In the genomic region with DNA sequence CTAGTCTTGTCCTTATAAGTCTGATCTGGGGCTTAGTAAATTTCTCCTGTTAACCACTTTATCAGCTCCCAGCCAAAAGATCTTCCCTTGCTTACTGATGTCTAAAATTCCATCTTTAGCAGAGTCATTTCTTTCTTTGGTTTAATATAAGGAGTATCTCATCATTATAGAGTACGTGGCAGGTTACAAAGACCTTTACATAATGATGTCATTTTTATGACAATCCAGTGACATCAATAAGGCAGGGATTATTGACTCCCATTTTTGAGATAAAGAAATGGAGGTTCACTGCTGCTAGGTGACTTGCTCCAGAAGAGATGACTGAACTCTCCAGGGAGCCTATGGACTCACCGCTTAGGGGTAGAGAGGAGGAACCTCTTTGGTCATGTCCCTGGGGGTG, we compare ENCODE assay signal across 2 cellular contexts.
TF ChIP-seq lines count a peak whose summit lies in the region.

No MANE protein-coding gene starts in this region.

TF ChIP-seq in HepG2, 621 proteins besides CTCF, POLR2A, EP300 and RAD21:
- TF ChIP-seq ZNF350 (CRISPR knock-in tag; IDR thresholded peaks at IDR 0.05; ENCODE audit: borderline replicate concordance, low read depth) (no peak), ATF7 (IDR thresholded peaks at IDR 0.05) (peak; percentile 84), ATF7 (CRISPR knock-in tag; IDR thresholded peaks at IDR 0.05) (no peak), IRX3 (CRISPR knock-in tag; IDR thresholded peaks at IDR 0.05; ENCODE audit: borderline replicate concordance, low read depth) (no peak)

TF ChIP-seq in K562, 482 proteins besides CTCF, POLR2A, EP300 and RAD21:
- peak; percentile 20; the same call in 1 of the 2 replicates for TF ChIP-seq ATF7 (IDR thresholded peaks at IDR 0.05)
- TF ChIP-seq, protein P1, sequence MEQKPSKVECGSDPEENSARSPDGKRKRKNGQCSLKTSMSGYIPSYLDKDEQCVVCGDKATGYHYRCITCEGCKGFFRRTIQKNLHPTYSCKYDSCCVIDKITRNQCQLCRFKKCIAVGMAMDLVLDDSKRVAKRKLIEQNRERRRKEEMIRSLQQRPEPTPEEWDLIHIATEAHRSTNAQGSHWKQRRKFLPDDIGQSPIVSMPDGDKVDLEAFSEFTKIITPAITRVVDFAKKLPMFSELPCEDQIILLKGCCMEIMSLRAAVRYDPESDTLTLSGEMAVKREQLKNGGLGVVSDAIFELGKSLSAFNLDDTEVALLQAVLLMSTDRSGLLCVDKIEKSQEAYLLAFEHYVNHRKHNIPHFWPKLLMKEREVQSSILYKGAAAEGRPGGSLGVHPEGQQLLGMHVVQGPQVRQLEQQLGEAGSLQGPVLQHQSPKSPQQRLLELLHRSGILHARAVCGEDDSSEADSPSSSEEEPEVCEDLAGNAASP (IDR thresholded peaks at IDR 0.05) = no peak
- TF ChIP-seq, protein P2, sequence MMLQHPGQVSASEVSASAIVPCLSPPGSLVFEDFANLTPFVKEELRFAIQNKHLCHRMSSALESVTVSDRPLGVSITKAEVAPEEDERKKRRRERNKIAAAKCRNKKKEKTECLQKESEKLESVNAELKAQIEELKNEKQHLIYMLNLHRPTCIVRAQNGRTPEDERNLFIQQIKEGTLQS (IDR thresholded peaks at IDR 0.05) = peak; percentile 28
- TF ChIP-seq, protein P2 (CRISPR knock-in tag; conservative IDR thresholded peaks at IDR 0.05) = no peak
